ENCODE assay signal across 8 cellular contexts in genomic region chr6:41318648-41319565, GRCh38. TPM values are rescaled to one million over a fixed set of nuclear protein-coding genes. Genes with fewer than 3 reads are reported as not detected.
DNase-seq lines count a peak whose midpoint lies in the region; ATAC-seq and TF ChIP-seq lines count a peak whose summit lies in the region.

No MANE protein-coding gene starts in this region.

- WGBS in hepatocyte (ENCODE audit: low lambda C conversion rate, missing lambda C conversion rate) = 30% methylated on average over 33 of the region's 34 CpGs

- TF ChIP-seq CTCF in GM13976 (IDR thresholded peaks at IDR 0.05; ENCODE audit: borderline replicate concordance, control extremely low read depth, extremely low read depth, insufficient read depth, missing control alignments) = peak; percentile 99
- peak; percentile 93 to 98 (median 98) for TF ChIP-seq CTCF in ascending aorta (IDR thresholded peaks at IDR 0.05)
- peak; percentile 97 for TF ChIP-seq CTCF in hepatocyte (IDR thresholded peaks at IDR 0.05; ENCODE audit: poor library complexity)

- H3K36me3 Mint-ChIP-seq in T-helper 17 cell (ENCODE audit: low read depth) = no peaks in the 10 kb centered on the region

- DNase-seq in GM13976 (ENCODE audit: low spot score) = peak; percentile 85
- peak; percentile 93 for DNase-seq in NCI-H146 treated with DMSO at 0.1 percent for 48 hours (lab: John Stamatoyannopoulos, UW; ENCODE audit: unreplicated experiment)
- DNase-seq in T-helper 17 cell = peak; percentile 60 to 78 (median 63)
- DNase-seq in ascending aorta (ENCODE audit: low spot score in 2 of 2) = peak in 1 of 2 donors; percentile 82
- peak; percentile 90 for DNase-seq in hepatocyte (ENCODE audit: low spot score)
- peak; percentile 86 for DNase-seq in sciatic nerve (ENCODE audit: low spot score)

- peak overlapping the region; percentile 32 to 35 for H3K4me3 ChIP-seq in ascending aorta
- H3K4me3 ChIP-seq in hepatocyte = no peak overlapping the region

- intact Hi-C loops in ascending aorta (cut with DNase I) (no loop called here), sciatic nerve (cut with DNase I) (no loop called here)

- H3K9me3 ChIP-seq in T-helper 17 cell (ENCODE audit: control insufficient read depth, low read length, poor library complexity, severe bottlenecking) (no peaks in the 10 kb centered on the region), ascending aorta (no peaks in the 10 kb centered on the region), hepatocyte (ENCODE audit: low read depth) (no peaks in the 10 kb centered on the region)

- peak overlapping the region; percentile 76 for H3K4me2 ChIP-seq in hepatocyte

- ATAC-seq in HG02884 (IDR thresholded peaks at IDR 0.05; ENCODE audit: unreplicated experiment) = peak; percentile 88
- peak; percentile 99 for ATAC-seq in T-helper 17 cell
- peak; percentile 97 for ATAC-seq in sciatic nerve
- no peak for ATAC-seq in GM19324 (IDR thresholded peaks at IDR 0.05; ENCODE audit: low FRiP score, unreplicated experiment)

- H3K27ac Mint-ChIP-seq in T-helper 17 cell = no peak overlapping the region

- peaks cover 12% of the 10 kb centered on the region for H3K4me1 Mint-ChIP-seq in T-helper 17 cell

- peaks cover 24% of the 10 kb centered on the region for H3K27me3 Mint-ChIP-seq in T-helper 17 cell

- H3K27me3 ChIP-seq in ascending aorta (no peaks in the 10 kb centered on the region), hepatocyte (peaks cover 38% of the 10 kb centered on the region)

- peak overlapping the region; percentile 25 for H2AFZ ChIP-seq in hepatocyte

- no peaks in the 10 kb centered on the region for H4K20me1 ChIP-seq in hepatocyte (ENCODE audit: insufficient read depth, poor library complexity, severe bottlenecking)

- no peaks in the 10 kb centered on the region for H3K79me2 ChIP-seq in hepatocyte

- no peaks in the 10 kb centered on the region for H3K4me1 ChIP-seq in ascending aorta
- H3K4me1 ChIP-seq in hepatocyte (ENCODE audit: insufficient read depth) = no peaks in the 10 kb centered on the region

- H3K27ac ChIP-seq in ascending aorta = no peak overlapping the region
- H3K27ac ChIP-seq in hepatocyte = no peak overlapping the region

- H3K9me2 ChIP-seq in hepatocyte (replicated peaks; ENCODE audit: insufficient read depth) = no peaks in the 10 kb centered on the region

- H3K4me3 Mint-ChIP-seq in T-helper 17 cell = peak overlapping the region; percentile 33

- H3K36me3 ChIP-seq in ascending aorta (no peaks in the 10 kb centered on the region), hepatocyte (replicated peaks; ENCODE audit: insufficient read depth, low read depth) (no peaks in the 10 kb centered on the region)

- in situ Hi-C loops in GM13976 (cut with MboI; ENCODE audit: low sequenced_read_pairs, unreplicated experiment) = no loop called here

RNA-seq across cellular contexts. Expression of gene NCR2, which starts 16.5 kb away (rescaled TPM):
- not detected for total RNA-seq in T-helper 17 cell
- total RNA-seq in ascending aorta = not detected
- total RNA-seq in hepatocyte = not detected in 2 replicates
- polyA plus RNA-seq in hepatocyte = not detected in 2 replicates
- total RNA-seq in sciatic nerve = not detected

RNA-seq across cellular contexts. Expression of gene TREM1, which starts 32.4 kb away (rescaled TPM):
- total RNA-seq in T-helper 17 cell (10 to 100 TPM in 1 of 2 donors, 1 to 10 TPM in 1; 4.1 to 17.6 TPM), ascending aorta (not detected), hepatocyte (0.63 and 0.84 TPM in 2 replicates), sciatic nerve (9.8 TPM)
- 2.3 and 2.8 TPM in 2 replicates for polyA plus RNA-seq in hepatocyte
